In genomic region chr11:12674571-12674935, GRCh38 we compare ENCODE assay signal across 7 cellular contexts. TPM values are rescaled to one million over a fixed set of nuclear protein-coding genes. Genes with fewer than 3 reads are reported as not detected.
A peak's percentile ranks its signal among the peaks of the same experiment; 100 is the strongest.
DNase-seq lines count a peak whose midpoint lies in the region; ATAC-seq and TF ChIP-seq lines count a peak whose summit lies in the region.

No MANE protein-coding gene starts in this region.

- H3K9me3 ChIP-seq in thyroid gland, result no peaks in the 10 kb centered on the region

- TF ChIP-seq POLR2A in thyroid gland (IDR thresholded peaks at IDR 0.05), result no peak

- no peaks in the 10 kb centered on the region for H3K36me3 ChIP-seq in thyroid gland

- TF ChIP-seq CTCF in thyroid gland (IDR thresholded peaks at IDR 0.05), result no peak

- H3K27ac ChIP-seq in adipose tissue (ENCODE audit: low read depth, low read length) (peak overlapping the region; percentile 83), thyroid gland (peak overlapping the region; percentile 95 to 99 (median 96))

- peaks cover 28 to 31% of the 10 kb centered on the region in 2 donors for H3K4me1 ChIP-seq in thyroid gland

- DNase-seq in iPS-NIHi7 (ENCODE audit: extremely low spot score), result peak; percentile 56
- DNase-seq in thyroid gland, result peak in 1 of 2 donors; percentile 48
- no peak for DNase-seq in SIG-M5 (lab: John Stamatoyannopoulos, UW)
- no peak for DNase-seq in Ammon's horn (ENCODE audit: low spot score)

- WGBS in adipose tissue, 3 donors, result 1 to 2% (median 1%) methylated on average over 31 to 46 of the region's 46 CpGs
- WGBS in thyroid gland, 2 donors, result 0% methylated on average over 3 of the region's 46 CpGs; no CpG with 5 or more reads in 1 of the 2 donors

- peak; percentile 9 for ATAC-seq in GM18858 (IDR thresholded peaks at IDR 0.05; ENCODE audit: unreplicated experiment)
- ATAC-seq in HG02610 (IDR thresholded peaks at IDR 0.05; ENCODE audit: unreplicated experiment), result peak; percentile 23

- no peaks in the 10 kb centered on the region for H3K27me3 ChIP-seq in thyroid gland

- H3K4me3 ChIP-seq in thyroid gland (replicated peaks in 1 of 3), result peak overlapping the region; percentile 64 to 93 (median 77)

- intact Hi-C loops in thyroid gland (cut with DNase I), result loop anchor here (10.0 kb wide), 1 partner anchor 120 kb away; no protein-coding TSS in a partner anchor

RNA-seq across cellular contexts. Expression of gene TEAD1, which starts 0.3 kb away (rescaled TPM):
- polyA plus RNA-seq in adipose tissue, result 10 to 100 TPM in 2 of 3 donors, 1 to 10 TPM in 1; 6.6 to 33.7 (median 13.8) TPM
- 100 to 1,000 TPM in 1 of 4 donors, 10 to 100 TPM in 3; 71.5 to 109 (median 88.5) TPM for total RNA-seq in thyroid gland
